ENCODE assay signal across 8 cellular contexts in the genomic region with DNA sequence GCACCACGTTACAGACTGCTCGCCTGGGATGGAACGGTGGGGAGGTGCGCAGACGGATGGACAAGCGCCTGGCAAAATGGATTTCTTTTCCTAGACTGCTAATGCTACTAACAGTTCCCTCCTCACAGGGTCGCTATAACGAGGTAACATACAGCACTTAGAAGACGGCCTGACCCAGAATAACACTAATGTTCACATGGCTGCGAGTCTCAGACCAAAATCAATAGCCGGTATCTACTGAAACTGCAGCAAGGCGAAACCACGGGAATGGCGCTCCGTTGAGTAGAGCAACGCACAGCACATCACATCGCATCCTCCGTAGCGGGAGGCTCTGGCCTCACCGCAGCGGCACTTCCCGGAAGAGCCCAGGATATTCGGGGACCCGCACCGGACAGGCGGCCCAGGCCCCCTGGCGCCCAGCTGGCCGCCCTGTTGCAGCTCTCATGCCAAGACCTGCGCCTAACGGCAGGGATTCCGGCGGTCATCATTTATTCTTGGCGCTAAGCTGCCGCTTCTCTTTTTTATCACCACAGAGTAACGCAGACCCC. TPM values are rescaled to one million over a fixed set of nuclear protein-coding genes. Genes with fewer than 3 reads are reported as not detected.
DNase-seq lines count a peak whose midpoint lies in the region; ATAC-seq and TF ChIP-seq lines count a peak whose summit lies in the region.

No MANE protein-coding gene starts in this region.

- peak overlapping the region; percentile 85 to 95 (median 91) for H3K27ac Mint-ChIP-seq in naive thymus-derived CD4-positive, alpha-beta T cell

- no peaks in the 10 kb centered on the region for H3K9me3 ChIP-seq in naive thymus-derived CD4-positive, alpha-beta T cell (ENCODE audit: control insufficient read depth in 2 of 3, low read length in 3 of 3)
- H3K9me3 ChIP-seq in vagina: no peaks in the 10 kb centered on the region

- peaks cover 0 to 4% (median 0%) of the 10 kb centered on the region in 11 donors for H3K9me3 Mint-ChIP-seq in naive thymus-derived CD4-positive, alpha-beta T cell

- peak overlapping the region; percentile 81 for H3K27ac ChIP-seq in naive thymus-derived CD4-positive, alpha-beta T cell (ENCODE audit: low read depth, low read length)
- H3K27ac ChIP-seq in vagina: peak overlapping the region; percentile 91

- POLR2A ChIA-PET in naive thymus-derived CD4-positive, alpha-beta T cell (lab: Charles Lee): interaction anchor here (0.9 to 2.6 kb wide), 6 partner anchors 10 to 344 kb away, joined by 3 to 12 read pairs (median 4); partner anchors contain the start of genes DYRK1A and VPS26C

- peaks cover 14 to 59% (median 50%) of the 10 kb centered on the region in 7 donors for H3K4me1 Mint-ChIP-seq in naive thymus-derived CD4-positive, alpha-beta T cell

- TF ChIP-seq CTCF in vagina (IDR thresholded peaks at IDR 0.05): peak in 1 of 3 experiments; percentile 24

- peaks cover 0 to 8% (median 0%) of the 10 kb centered on the region in 3 experiments for H3K36me3 ChIP-seq in naive thymus-derived CD4-positive, alpha-beta T cell (ENCODE audit: control insufficient read depth in 2 of 3, insufficient read depth in 3 of 3, low read length in 3 of 3)
- peaks cover 0 to 21% of the 10 kb centered on the region in 2 donors for H3K36me3 ChIP-seq in vagina

- DNase-seq in stimulated activated naive CD4-positive, alpha-beta T cell (lab: John Stamatoyannopoulos, UW): peak in 5 of 6 experiments; percentile 43 to 72 (median 56)
- DNase-seq in stimulated activated naive CD4-positive, alpha-beta T cell treated with Interleukin-2 at 50 U/mL for 16 hours (lab: John Stamatoyannopoulos, UW): no peak
- DNase-seq in NCI-H1417 (lab: John Stamatoyannopoulos, UW) (peak; percentile 35 to 88 (median 82)), vagina (ENCODE audit: extremely low spot score in 2 of 2) (no peak)
- DNase-seq in activated CD8-positive, alpha-beta memory T cell treated with anti-CD3 and anti-CD28 coated beads for 48 hours (ENCODE audit: low read depth in 2 of 3, low spot score in 2 of 3): peak in 2 of 3 experiments; percentile 14 to 17
- peak in 5 of 9 donors; percentile 23 to 51 (median 41) for DNase-seq in naive thymus-derived CD4-positive, alpha-beta T cell

- H3K36me3 Mint-ChIP-seq in naive thymus-derived CD4-positive, alpha-beta T cell: peaks cover 0 to 41% (median 5%) of the 10 kb centered on the region in 5 donors

- CTCF ChIA-PET in naive thymus-derived CD4-positive, alpha-beta T cell (lab: Charles Lee): interaction anchor here (0.5 to 1.2 kb wide), 3 partner anchors 34 to 814 kb away, joined by 3 to 5 read pairs (median 4); no protein-coding TSS in a partner anchor

- H3K4me1 ChIP-seq in naive thymus-derived CD4-positive, alpha-beta T cell (ENCODE audit: control insufficient read depth in 2 of 2, insufficient read depth in 2 of 2, low read length in 2 of 2): peaks cover 21 to 27% of the 10 kb centered on the region in 2 donors
- H3K4me1 ChIP-seq in vagina: peaks cover 20% of the 10 kb centered on the region

- TF ChIP-seq POLR2A in vagina (IDR thresholded peaks at IDR 0.05): no peak

- intact Hi-C loops in naive thymus-derived CD4-positive, alpha-beta T cell (cut with micrococcal nuclease): loop anchor here (1.0 to 5.0 kb wide), 7 partner anchors 13 to 907 kb away; partner anchors contain the start of gene DYRK1A (in 1 of the 2)
- intact Hi-C loops in vagina (cut with DNase I): no loop called here

- no peaks in the 10 kb centered on the region for H3K27me3 Mint-ChIP-seq in naive thymus-derived CD4-positive, alpha-beta T cell

- peak overlapping the region; percentile 85 to 95 (median 92) for H3K4me3 Mint-ChIP-seq in naive thymus-derived CD4-positive, alpha-beta T cell

- H3K4me3 ChIP-seq in naive thymus-derived CD4-positive, alpha-beta T cell (ENCODE audit: low read length): peak overlapping the region; percentile 83
- H3K4me3 ChIP-seq in vagina: peak overlapping the region; percentile 63

- H3K27me3 ChIP-seq in naive thymus-derived CD4-positive, alpha-beta T cell (ENCODE audit: control insufficient read depth in 2 of 2, insufficient read depth in 2 of 2, low read length in 2 of 2): no peaks in the 10 kb centered on the region
- H3K27me3 ChIP-seq in vagina: no peaks in the 10 kb centered on the region

- ATAC-seq in HG02642 (IDR thresholded peaks at IDR 0.05; ENCODE audit: poor library complexity, unreplicated experiment): peak; percentile 48
- peak; percentile 59 for ATAC-seq in esophagus mucosa
- peak; percentile 33 for ATAC-seq in naive thymus-derived CD4-positive, alpha-beta T cell

RNA-seq across cellular contexts. Expression of gene VPS26C, which starts 46.6 kb away (rescaled TPM):
- total RNA-seq in esophagus mucosa: 36.7 TPM
- total RNA-seq in naive thymus-derived CD4-positive, alpha-beta T cell: 10 to 100 TPM; 46.8 to 83.5 (median 77.7) TPM
- 10 to 100 TPM; 60.1 to 78.5 TPM for polyA plus RNA-seq in naive thymus-derived CD4-positive, alpha-beta T cell
- 49.6 TPM for total RNA-seq in vagina

Comparison
In these comparisons a context has a peak if more than half of its experiments do, and no peak if none do; other contexts are left out.
1. DNase-seq: peak in stimulated activated naive CD4-positive, alpha-beta T cell (5 of 6), NCI-H1417 (3 of 3), activated CD8-positive, alpha-beta memory T cell treated with anti-CD3 and anti-CD28 coated beads for 48 hours (2 of 3) and naive thymus-derived CD4-positive, alpha-beta T cell (5 of 9); none in stimulated activated naive CD4-positive, alpha-beta T cell treated with Interleukin-2 at 50 U/mL for 16 hours (single experiment) and vagina (0 of 2).
2. Peak in every context shown above with its lines, with median percentiles within 50 percentile points of each other: ATAC-seq.